15 cellular contexts compared by ENCODE assay signal in genomic region chr14:102013669-102014200, GRCh38.
"Had no signal": no experiment of that assay in that cellular context is flagged by ENCODE, and none has a peak within 500 bp of the region (broad histone marks: within the 10 kb centered on the region; RNA-seq: fewer than 3 reads in every experiment).

No MANE protein-coding gene starts in this region.

- H3K27me3 Mint-ChIP-seq: activated B cell treated with CpG ODN at 0.5 μM for 24 hours; activated CD4-positive, alpha-beta T cell treated with anti-CD3 and anti-CD28 coated beads, Interleukin-2, amount 10 ng/mL, durations not matched to agents 24 days and 14 days had no signal

- H3K27me3 ChIP-seq: esophagus squamous epithelium, gastrocnemius medialis, pancreas, tibial nerve had no signal

- H3K4me3 Mint-ChIP-seq: activated B cell treated with CpG ODN at 0.5 μM for 24 hours; activated CD4-positive, alpha-beta T cell treated with anti-CD3 and anti-CD28 coated beads, Interleukin-2, amount 10 ng/mL, durations not matched to agents 24 days and 14 days; activated T-cell treated with anti-CD3 and anti-CD28 coated beads, Interleukin-2, amount 50 U/mL, for 4 hours; nephron; T-helper 1 cell treated with Interleukin-12 subunit alpha and Interleukin-12 subunit beta and Interleukin-4 antibody, amounts not matched to agents 30 μg/mL and 1 μg/mL, for 36 hours had no signal

- H3K27ac Mint-ChIP-seq: activated CD4-positive, alpha-beta T cell treated with anti-CD3 and anti-CD28 coated beads, Interleukin-2, amount 10 ng/mL, durations not matched to agents 24 days and 14 days; nephron had no signal

- FAIRE-seq: endometrium, pancreas had no signal

- H3K9me3 Mint-ChIP-seq: activated B cell treated with CpG ODN at 0.5 μM for 24 hours; activated CD4-positive, alpha-beta T cell treated with anti-CD3 and anti-CD28 coated beads, Interleukin-2, amount 10 ng/mL, durations not matched to agents 24 days and 14 days; activated T-cell treated with anti-CD3 and anti-CD28 coated beads, Interleukin-2, amount 50 U/mL, for 4 hours; nephron; T-helper 1 cell treated with Interleukin-12 subunit alpha and Interleukin-12 subunit beta and Interleukin-4 antibody, amounts not matched to agents 30 μg/mL and 1 μg/mL, for 36 hours had no signal

- DNase-seq: activated B cell treated with CpG ODN at 0.5 μM for 24 hours; activated CD4-positive, alpha-beta T cell treated with anti-CD3 and anti-CD28 coated beads, Interleukin-2, amount 10 ng/mL, durations not matched to agents 24 days and 14 days; activated T-cell treated with anti-CD3 and anti-CD28 coated beads, Interleukin-2, amount 50 U/mL, for 4 hours; esophagus squamous epithelium; gastrocnemius medialis; islet precursor cell; left ventricle myocardium inferior; mesenchymal stem cell; pancreas; stimulated activated CD4-positive, alpha-beta T cell treated with anti-CD3 and anti-CD28 coated beads, Interleukin-4, amount 100 ng/mL, for 24 hours had no signal

- ATAC-seq: activated T-cell treated with anti-CD3 and anti-CD28 coated beads, Interleukin-2, amount 50 U/mL, for 4 hours; gastrocnemius medialis; pancreas; Right ventricle myocardium inferior had no signal

- H3K4me3 ChIP-seq: esophagus squamous epithelium, gastrocnemius medialis, left ventricle myocardium inferior, pancreas, tibial nerve had no signal

- H3K27ac ChIP-seq: esophagus squamous epithelium, gastrocnemius medialis, left ventricle myocardium inferior, pancreas, tibial nerve had no signal

- H3K4me1 Mint-ChIP-seq: activated B cell treated with CpG ODN at 0.5 μM for 24 hours; activated CD4-positive, alpha-beta T cell treated with anti-CD3 and anti-CD28 coated beads, Interleukin-2, amount 10 ng/mL, durations not matched to agents 24 days and 14 days; nephron had no signal
